In the genomic region with DNA sequence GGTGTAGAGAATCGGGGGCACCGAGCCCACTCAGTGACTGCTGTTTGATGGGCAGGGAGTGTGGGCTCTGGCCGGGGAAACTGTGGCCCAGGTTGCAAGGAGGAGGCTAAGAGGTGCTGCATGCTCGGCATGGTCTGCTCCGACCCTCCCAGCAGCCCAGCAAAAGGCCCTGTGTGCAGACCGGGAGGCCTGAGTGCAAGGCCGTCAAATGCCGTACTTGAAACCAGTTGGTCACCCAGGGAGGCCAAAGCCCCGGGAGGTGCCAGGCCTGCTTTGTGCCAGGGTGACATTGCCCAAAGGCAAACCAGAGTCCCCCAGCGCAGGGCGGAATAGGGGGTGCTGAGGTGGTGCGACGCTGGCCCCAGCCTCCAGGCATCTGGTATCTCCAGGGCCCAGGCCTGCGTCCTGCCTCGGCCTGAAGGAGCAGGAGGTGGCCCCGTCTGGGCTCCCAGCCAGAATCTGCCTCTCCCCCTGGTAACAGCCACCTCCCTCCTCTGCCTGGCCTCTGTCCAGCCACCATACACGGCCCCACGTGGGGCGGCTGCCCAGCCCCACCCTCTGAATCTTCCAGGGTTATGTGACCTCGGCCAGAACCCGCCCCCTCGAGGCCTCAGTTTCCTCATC, we compare ENCODE assay signal across 9 cellular contexts. TPM values are rescaled to one million over a fixed set of nuclear protein-coding genes. Genes with fewer than 3 reads are reported as not detected.
DNase-seq lines count a peak whose midpoint lies in the region; ATAC-seq and TF ChIP-seq lines count a peak whose summit lies in the region.
"Had no signal": no experiment of that assay in that cellular context is flagged by ENCODE, and none has a peak within 500 bp of the region (broad histone marks: within the 10 kb centered on the region; RNA-seq: fewer than 3 reads in every experiment).

No MANE protein-coding gene starts in this region.

- no peak overlapping the region for H3K4me3 ChIP-seq in retinal pigment epithelial cell (ENCODE audit: low read length)

- intact Hi-C loops in cardiac septum (cut with DNase I): no loop called here

- ATAC-seq in HG02981 (IDR thresholded peaks at IDR 0.05; ENCODE audit: unreplicated experiment): no peak
- ATAC-seq: stimulated activated effector memory CD8-positive, alpha-beta T cell treated with anti-CD3 and anti-CD28 coated beads, Interleukin-12 subunit alpha, Interleukin-12 subunit beta, amount 100 ng/mL, for 72 hours had no signal

- H3K27ac ChIP-seq in VCaP: peak overlapping the region; percentile 79

- DNase-seq in AG08395 (ENCODE audit: low spot score) (peak; percentile 81), M059J (ENCODE audit: low read depth) (peak; percentile 64), cardiac septum (ENCODE audit: low spot score) (peak; percentile 94), retinal pigment epithelial cell (ENCODE audit: low read depth) (peak; percentile 86), NCI-H1930 (lab: John Stamatoyannopoulos, UW) (no peak), GM20000 (ENCODE audit: low spot score) (no peak)

- TF ChIP-seq CTCF in VCaP (conservative IDR thresholded peaks at IDR 0.05): no peak
- TF ChIP-seq CTCF in retinal pigment epithelial cell (conservative IDR thresholded peaks at IDR 0.05; ENCODE audit: low read depth, low read length): no peak
- TF ChIP-seq CTCF in GM20000 (IDR thresholded peaks at IDR 0.05; ENCODE audit: extremely low read depth, missing control alignments): no peak

RNA-seq across cellular contexts. Expression of a gene that starts 4.0 kb away (rescaled TPM):
- 21.4 and 21.7 TPM in 2 replicates for total RNA-seq in M059J (2014; rRNA removed; shearing (Covaris generic))
- 28.3 TPM for total RNA-seq in cardiac septum

RNA-seq across cellular contexts. Expression of a gene that starts 16.7 kb away (rescaled TPM):
- 81.2 and 112 TPM in 2 replicates for total RNA-seq in M059J (2014; rRNA removed; shearing (Covaris generic))
- 14.6 TPM for total RNA-seq in cardiac septum

RNA-seq across cellular contexts. Expression of a gene that starts 36.1 kb away (rescaled TPM):
- 32.4 and 33.4 TPM in 2 replicates for total RNA-seq in M059J (2014; rRNA removed; shearing (Covaris generic))
- 14.6 TPM for total RNA-seq in cardiac septum

RNA-seq across cellular contexts. Expression of a gene that starts 46.9 kb away (rescaled TPM):
- total RNA-seq in M059J (2014; rRNA removed; shearing (Covaris generic)): 3.4 and 5.6 TPM in 2 replicates
- total RNA-seq in cardiac septum: 21.7 TPM

RNA-seq across cellular contexts. Expression of a gene that starts 59.4 kb away (rescaled TPM):
- total RNA-seq in M059J (2014; rRNA removed; shearing (Covaris generic)): 2.3 and 4.6 TPM in 2 replicates
- total RNA-seq in cardiac septum: 5.2 TPM

Comparison
In these comparisons a context has a peak if more than half of its experiments do, and no peak if none do; other contexts are left out.
1. DNase-seq: peak in AG08395 (single experiment), M059J (single experiment), cardiac septum (single experiment) and retinal pigment epithelial cell (single experiment); none in NCI-H1930 (0 of 2) and GM20000 (single experiment).